ENCODE assay signal across 28 cellular contexts in the genomic region with DNA sequence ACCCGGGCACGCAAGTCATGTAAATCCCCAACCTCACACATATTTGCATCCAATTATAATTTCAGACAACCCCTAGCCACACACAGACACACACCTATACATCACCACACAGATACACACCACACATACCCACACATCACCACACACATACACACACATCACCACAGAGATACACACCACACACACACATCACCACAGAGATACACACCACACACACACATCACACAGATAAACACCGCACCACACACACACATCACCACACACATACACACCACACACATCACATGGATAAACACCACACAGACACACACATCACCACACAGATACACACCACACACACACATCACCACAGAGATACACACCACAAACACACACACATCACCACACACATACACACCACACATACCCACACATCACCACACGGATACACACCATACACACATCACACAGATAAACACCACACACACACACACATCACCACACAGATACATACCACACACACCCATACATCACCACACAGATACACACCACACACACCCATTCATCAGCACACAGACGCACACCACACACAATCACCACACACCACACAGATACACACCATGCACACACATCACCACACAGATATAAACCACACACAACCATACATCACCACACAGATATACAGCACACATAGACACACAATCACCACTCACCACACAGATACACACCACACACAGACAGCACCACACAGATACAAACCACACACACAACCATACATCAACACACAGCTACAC.
"Had no signal": no experiment of that assay in that cellular context is flagged by ENCODE, and none has a peak within 500 bp of the region (broad histone marks: within the 10 kb centered on the region; RNA-seq: fewer than 3 reads in every experiment).

No MANE protein-coding gene starts in this region.

- H3K27ac Mint-ChIP-seq: immature natural killer cell; mesothelial cell of epicardium; naive B cell; natural killer cell; nephron progenitor cell; neural progenitor cell; stimulated activated effector memory CD8-positive, alpha-beta T cell treated with anti-CD3 and anti-CD28 coated beads, Interleukin-12 subunit alpha, Interleukin-12 subunit beta, amount 100 ng/mL, for 72 hours; stimulated activated naive CD8-positive, alpha-beta T cell treated with anti-CD3 and anti-CD28 coated beads, Interleukin-15, Interleukin-2, amounts not matched to agents 100 ng/mL and 50 ng/mL, for 24 hours; type B pancreatic cell had no signal

- H3K9ac ChIP-seq: neural progenitor cell had no signal

- H3K27ac ChIP-seq: left ventricle myocardium inferior, neural progenitor cell, ovary, prostate gland, sigmoid colon, spleen, suprapubic skin, thoracic aorta, tibial artery, uterus had no signal

- H3K36me3 Mint-ChIP-seq: immature natural killer cell; mesothelial cell of epicardium; naive B cell; natural killer cell; neural progenitor cell; stimulated activated effector memory CD8-positive, alpha-beta T cell treated with anti-CD3 and anti-CD28 coated beads, Interleukin-12 subunit alpha, Interleukin-12 subunit beta, amount 100 ng/mL, for 72 hours; type B pancreatic cell had no signal

- H3K4me1 Mint-ChIP-seq: immature natural killer cell; mesothelial cell of epicardium; naive B cell; natural killer cell; stimulated activated effector memory CD8-positive, alpha-beta T cell treated with anti-CD3 and anti-CD28 coated beads, Interleukin-12 subunit alpha, Interleukin-12 subunit beta, amount 100 ng/mL, for 72 hours had no signal

- H2AFZ ChIP-seq: neural progenitor cell had no signal

- H3K4me3 Mint-ChIP-seq: immature natural killer cell; mesothelial cell of epicardium; naive B cell; natural killer cell; nephron progenitor cell; neural progenitor cell; stimulated activated effector memory CD8-positive, alpha-beta T cell treated with anti-CD3 and anti-CD28 coated beads, Interleukin-12 subunit alpha, Interleukin-12 subunit beta, amount 100 ng/mL, for 72 hours; stimulated activated naive CD8-positive, alpha-beta T cell treated with anti-CD3 and anti-CD28 coated beads, Interleukin-15, Interleukin-2, amounts not matched to agents 100 ng/mL and 50 ng/mL, for 24 hours; type B pancreatic cell had no signal

- H3K27me3 ChIP-seq: neural progenitor cell, ovary, uterus had no signal

- H3K36me3 ChIP-seq: left ventricle myocardium inferior, neural progenitor cell, ovary, prostate gland, sigmoid colon, spleen, suprapubic skin, thoracic aorta, tibial artery, uterus had no signal

- H3K4me1 ChIP-seq: left ventricle myocardium inferior, prostate gland, sigmoid colon, spleen, suprapubic skin, tibial artery, uterus had no signal

- H3K9me3 ChIP-seq: left ventricle myocardium inferior, ovary, prostate gland, sigmoid colon, spleen, suprapubic skin, thoracic aorta, tibial artery, uterus had no signal

- H3K4me2 ChIP-seq: neural progenitor cell had no signal

- ATAC-seq: right cardiac atrium had no signal

- H3K27me3 Mint-ChIP-seq: stimulated activated naive CD8-positive, alpha-beta T cell treated with anti-CD3 and anti-CD28 coated beads, Interleukin-15, Interleukin-2, amounts not matched to agents 100 ng/mL and 50 ng/mL, for 24 hours had no signal

- FAIRE-seq: islet of Langerhans, small intestine had no signal

- H3K9me3 Mint-ChIP-seq: immature natural killer cell; mesothelial cell of epicardium; naive B cell; natural killer cell; nephron progenitor cell; neural progenitor cell; stimulated activated effector memory CD8-positive, alpha-beta T cell treated with anti-CD3 and anti-CD28 coated beads, Interleukin-12 subunit alpha, Interleukin-12 subunit beta, amount 100 ng/mL, for 72 hours; stimulated activated naive CD8-positive, alpha-beta T cell treated with anti-CD3 and anti-CD28 coated beads, Interleukin-15, Interleukin-2, amounts not matched to agents 100 ng/mL and 50 ng/mL, for 24 hours; type B pancreatic cell had no signal

- H3K4me3 ChIP-seq: left ventricle myocardium inferior, lung, neural progenitor cell, ovary, prostate gland, sigmoid colon, spleen, suprapubic skin, thoracic aorta, tibial artery, uterus had no signal

- DNase-seq: hypothalamus; immature natural killer cell; left ventricle myocardium inferior; mesendoderm; naive B cell; natural killer cell; ovary; posterior cingulate gyrus; retina; sigmoid colon; small intestine; spleen; stimulated activated CD4-positive, alpha-beta T cell treated with anti-CD3 and anti-CD28 coated beads, Interleukin-4, amount 100 ng/mL, for 24 hours; stimulated activated naive CD4-positive, alpha-beta T cell; tibial artery; uterus had no signal
